ENCODE assay signal across 16 cellular contexts in the genomic region with DNA sequence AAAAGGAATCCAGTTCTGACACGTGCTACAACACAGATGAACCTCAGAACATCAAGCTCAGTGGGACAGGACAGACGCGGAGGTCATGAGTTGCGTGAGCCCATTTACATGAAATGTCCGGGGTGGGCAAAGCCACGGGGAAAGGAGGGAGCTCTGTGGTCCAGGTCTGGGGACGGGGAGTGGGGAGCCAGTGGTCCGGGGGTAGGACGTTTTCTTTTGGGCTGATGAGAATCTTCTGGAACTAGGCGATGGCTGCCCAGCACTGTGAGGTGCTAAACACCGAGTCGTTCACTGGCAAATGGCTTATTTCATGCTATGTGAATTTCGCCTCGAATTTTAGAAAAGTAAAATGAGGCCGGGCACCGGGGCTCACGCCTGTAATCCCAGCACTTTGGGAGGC. TPM values are rescaled to one million over a fixed set of nuclear protein-coding genes. Genes with fewer than 3 reads are reported as not detected.
"Had no signal": no experiment of that assay in that cellular context is flagged by ENCODE, and none has a peak within 500 bp of the region (broad histone marks: within the 10 kb centered on the region; RNA-seq: fewer than 3 reads in every experiment).

No MANE protein-coding gene starts in this region.

- DNase-seq: activated CD4-positive, alpha-beta T cell treated with anti-CD3 and anti-CD28 coated beads, Interleukin-2, amount 50 U/mL, for 4 hours; activated CD4-positive, CD25-positive, alpha-beta regulatory T cell treated with anti-CD3 and anti-CD28 coated beads, Interleukin-2, amount 50 U/mL, for 72 hours; activated effector memory CD4-positive, alpha-beta T cell treated with anti-CD3 and anti-CD28 coated beads, Interleukin-2, amount 50 U/mL, for 16 hours; activated T-cell treated with anti-CD3 and anti-CD28 coated beads, Interleukin-2, amount 50 U/mL, for 1 hour; colonic mucosa; effector CD4-positive, alpha-beta T cell; kidney glomerular epithelial cell; lower lobe of right lung; naive B cell; SHP77 treated with DMSO at 0.1 percent for 48 hours; stimulated activated CD4-positive, alpha-beta T cell treated with anti-CD3 and anti-CD28 coated beads, Interleukin-4, amount 100 ng/mL, for 4 hours; stomach; T-helper 9 cell had no signal

- H3K4me3 ChIP-seq: colonic mucosa, lower lobe of right lung, skin epidermis, stomach had no signal

- H3K27ac ChIP-seq: colonic mucosa, lower lobe of right lung, skin epidermis, stomach had no signal

- H3K9me3 ChIP-seq: colonic mucosa, lower lobe of right lung, stomach had no signal

- H3K4me1 ChIP-seq: colonic mucosa had no signal

- ATAC-seq: activated naive CD4-positive, alpha-beta T cell treated with anti-CD3 and anti-CD28 coated beads, Interleukin-2, amount 50 U/mL, for 72 hours; lower lobe of right lung had no signal

- H3K36me3 ChIP-seq: colonic mucosa, lower lobe of right lung had no signal

RNA-seq across cellular contexts. Expression of gene SOX8, which starts 8.2 kb away (rescaled TPM):
- total RNA-seq: fibroblast of lung had no signal
